ENCODE assay signal across 7 cellular contexts in the genomic region with DNA sequence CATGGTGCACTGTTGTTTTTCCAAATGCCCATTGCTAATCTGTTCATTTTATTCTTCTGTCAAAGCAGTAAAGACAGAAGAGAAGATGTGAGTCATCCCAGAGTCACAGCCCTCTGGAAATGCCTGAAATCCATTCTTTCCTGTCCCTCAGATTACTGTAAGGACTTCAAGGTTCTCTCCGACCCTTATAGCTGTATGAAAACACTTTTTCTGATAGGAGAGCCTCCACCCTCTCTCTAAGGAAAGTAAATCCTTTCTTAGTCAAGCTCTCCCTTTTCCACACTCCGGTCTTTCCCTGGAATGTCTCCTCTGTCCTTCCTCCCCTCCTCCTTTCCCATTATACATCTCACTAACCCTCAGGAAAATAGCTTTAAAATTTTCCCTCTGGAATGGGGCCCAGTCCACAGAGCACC. TPM values are rescaled to one million over a fixed set of nuclear protein-coding genes. Genes with fewer than 3 reads are reported as not detected.
DNase-seq lines count a peak whose midpoint lies in the region; ATAC-seq and TF ChIP-seq lines count a peak whose summit lies in the region.

No MANE protein-coding gene starts in this region.

- no peak for TF ChIP-seq CTCF in HEK293 (tag by site-specific recombination; IDR thresholded peaks at IDR 0.05)
- TF ChIP-seq CTCF in gastroesophageal sphincter (IDR thresholded peaks at IDR 0.05) = no peak

- peak overlapping the region; percentile 79 for H3K27ac Mint-ChIP-seq in activated T-helper 17 cell treated with anti-CD3 and anti-CD28 coated beads, Interleukin-2, amount 50 U/mL, for 72 hours

- H3K9ac ChIP-seq in stomach smooth muscle (ENCODE audit: low read length in 2 of 2) = no peak overlapping the region

- H3K4me1 ChIP-seq in HEK293 (ENCODE audit: control insufficient read depth, insufficient read depth, low read length) (peaks cover 6% of the 10 kb centered on the region), gastroesophageal sphincter (peaks cover 0 to 51% (median 18%) of the 10 kb centered on the region in 3 donors), stomach smooth muscle (ENCODE audit: control insufficient read depth, insufficient read depth, low read length) (peaks cover 17% of the 10 kb centered on the region)

- WGBS in gastroesophageal sphincter (ENCODE audit: low coverage in 1 of 2), 2 donors = 14 to 24% methylated on average over 1 to 2 of the region's 2 CpGs

- DNase-seq in activated gamma-delta T cell treated with Interleukin-2 at 50 U/mL for 16 hours (no peak), HPDE6-E6E7 (ENCODE audit: extremely low spot score) (no peak)

- TF ChIP-seq POLR2A in gastroesophageal sphincter (IDR thresholded peaks at IDR 0.05) = no peak

- H3K36me3 Mint-ChIP-seq in activated T-helper 17 cell treated with anti-CD3 and anti-CD28 coated beads, Interleukin-2, amount 50 U/mL, for 72 hours (ENCODE audit: low read depth) = peaks cover 37% of the 10 kb centered on the region

- ATAC-seq in activated T-helper 17 cell treated with anti-CD3 and anti-CD28 coated beads, Interleukin-2, amount 50 U/mL, for 72 hours (replicated peaks) = no peak
- ATAC-seq in gastroesophageal sphincter (no peak), HG02759 (IDR thresholded peaks at IDR 0.05; ENCODE audit: unreplicated experiment) (no peak)

- peak overlapping the region; percentile 87 for H3K4me3 Mint-ChIP-seq in activated T-helper 17 cell treated with anti-CD3 and anti-CD28 coated beads, Interleukin-2, amount 50 U/mL, for 72 hours

- peaks cover 31% of the 10 kb centered on the region for H3K4me1 Mint-ChIP-seq in activated T-helper 17 cell treated with anti-CD3 and anti-CD28 coated beads, Interleukin-2, amount 50 U/mL, for 72 hours

- POLR2A ChIA-PET in HEK293 (lab: Yijun Ruan, JAX) = interaction anchor here (1.0 kb wide), 1 partner anchor 35 kb away, joined by 3 read pairs; no protein-coding TSS in a partner anchor

- CTCF ChIA-PET in HEK293 (lab: Yijun Ruan, JAX) = interaction anchor here (0.6 to 1.4 kb wide), 4 partner anchors 20 to 219 kb away, joined by 3 to 4 read pairs (median 4); no protein-coding TSS in a partner anchor

- H3K9me3 Mint-ChIP-seq in activated T-helper 17 cell treated with anti-CD3 and anti-CD28 coated beads, Interleukin-2, amount 50 U/mL, for 72 hours = peaks cover 8% of the 10 kb centered on the region

- no peaks in the 10 kb centered on the region for H3K27me3 ChIP-seq in gastroesophageal sphincter
- no peaks in the 10 kb centered on the region for H3K27me3 ChIP-seq in stomach smooth muscle (ENCODE audit: control insufficient read depth in 1 of 2, insufficient read depth in 2 of 2, low read length in 2 of 2)

- TF ChIP-seq EP300 in gastroesophageal sphincter (IDR thresholded peaks at IDR 0.05) = no peak

- no peaks in the 10 kb centered on the region for H3K27me3 Mint-ChIP-seq in activated T-helper 17 cell treated with anti-CD3 and anti-CD28 coated beads, Interleukin-2, amount 50 U/mL, for 72 hours

- H3K4me3 ChIP-seq in HEK293 (ENCODE audit: low read depth, low read length) (no peak overlapping the region), gastroesophageal sphincter (peak overlapping the region; percentile 21 to 30), stomach smooth muscle (ENCODE audit: low read length in 2 of 2) (peak overlapping the region in 1 of 2 donors; percentile 9)

- H3K36me3 ChIP-seq in HEK293 (ENCODE audit: control insufficient read depth in 2 of 2, insufficient read depth in 1 of 2, low read length in 2 of 2) (peaks cover 0 to 4% of the 10 kb centered on the region in 2 experiments; a peak in 1 of 3 replicates), gastroesophageal sphincter (peaks cover 0 to 6% of the 10 kb centered on the region in 2 donors), stomach smooth muscle (ENCODE audit: control insufficient read depth in 2 of 2, insufficient read depth in 2 of 2, low read length in 2 of 2) (no peaks in the 10 kb centered on the region)

- H3K9me3 ChIP-seq in HEK293 (ENCODE audit: control insufficient read depth, insufficient read depth, low read depth, low read length) (no peaks in the 10 kb centered on the region), gastroesophageal sphincter (peaks cover 0 to 3% (median 0%) of the 10 kb centered on the region in 3 donors), stomach smooth muscle (ENCODE audit: control insufficient read depth in 2 of 2, low read length in 2 of 2) (no peaks in the 10 kb centered on the region)

- H3K27ac ChIP-seq in HEK293 (ENCODE audit: extremely low read depth, low read depth, low read length) (no peak overlapping the region), gastroesophageal sphincter (peak overlapping the region; percentile 99), stomach smooth muscle (ENCODE audit: low read length) (peak overlapping the region; percentile 60)

TF ChIP-seq in HEK293, 187 proteins besides CTCF, POLR2A, EP300 and RAD21:
- TF ChIP-seq PRDM1 (tag by site-specific recombination; IDR thresholded peaks at IDR 0.05) (peak; percentile 77), ZBTB7A (tag by site-specific recombination; IDR thresholded peaks at IDR 0.05; ENCODE audit: low read depth) (no peak)

RNA-seq across cellular contexts. Expression of gene PRDX6, which starts 3.5 kb away (rescaled TPM):
- 100 to 1,000 TPM; 101 to 123 TPM for total RNA-seq in activated T-helper 17 cell treated with anti-CD3 and anti-CD28 coated beads, Interleukin-2, amount 50 U/mL, for 72 hours
- 100 to 1,000 TPM; 332 to 411 (median 384) TPM for total RNA-seq in gastroesophageal sphincter
